In genomic region chr19:38499532-38499931, GRCh38 we compare ENCODE assay signal across 40 cellular contexts.
"Had no signal": no experiment of that assay in that cellular context is flagged by ENCODE, and none has a peak within 500 bp of the region (broad histone marks: within the 10 kb centered on the region; RNA-seq: fewer than 3 reads in every experiment).

No MANE protein-coding gene starts in this region.

- H3K36me3 Mint-ChIP-seq: activated naive CD4-positive, alpha-beta T cell treated with anti-CD3 and anti-CD28 coated beads, Interleukin-2, amount 10 ng/mL, durations not matched to agents 7 days and 5 days; activated naive CD4-positive, alpha-beta T cell treated with anti-CD3 and anti-CD28 coated beads, Interleukin-2, amount 50 U/mL, for 24 hours; activated naive CD4-positive, alpha-beta T cell treated with anti-CD3 and anti-CD28 coated beads, Interleukin-2, amount 50 U/mL, for 72 hours; activated naive CD8-positive, alpha-beta T cell treated with anti-CD3 and anti-CD28 coated beads for 36 hours; activated naive CD8-positive, alpha-beta T cell treated with anti-CD3 and anti-CD28 coated beads, Interleukin-2, amount 10 ng/mL, durations not matched to agents 7 days and 5 days had no signal

- H3K9me3 ChIP-seq: adrenal gland, ascending aorta, body of pancreas had no signal

- H3K27me3 ChIP-seq: adrenal gland, ascending aorta, body of pancreas, brain microvascular endothelial cell, breast epithelium, cardiac muscle cell had no signal

- H3K9me3 Mint-ChIP-seq: activated naive CD4-positive, alpha-beta T cell treated with anti-CD3 and anti-CD28 coated beads for 36 hours; activated naive CD4-positive, alpha-beta T cell treated with anti-CD3 and anti-CD28 coated beads, Interleukin-2, amount 10 ng/mL, durations not matched to agents 7 days and 5 days; activated naive CD4-positive, alpha-beta T cell treated with anti-CD3 and anti-CD28 coated beads, Interleukin-2, amount 50 U/mL, for 24 hours; activated naive CD4-positive, alpha-beta T cell treated with anti-CD3 and anti-CD28 coated beads, Interleukin-2, amount 50 U/mL, for 72 hours; activated naive CD8-positive, alpha-beta T cell treated with anti-CD3 and anti-CD28 coated beads for 36 hours; activated naive CD8-positive, alpha-beta T cell treated with anti-CD3 and anti-CD28 coated beads, Interleukin-2, amount 10 ng/mL, durations not matched to agents 7 days and 5 days; activated naive CD8-positive, alpha-beta T cell treated with anti-CD3 and anti-CD28 coated beads, Interleukin-2, amount 50 U/mL, for 24 hours; activated T-cell treated with anti-CD3 and anti-CD28 coated beads, Interleukin-2, amount 50 U/mL, for 24 hours; activated T-cell treated with anti-CD3 and anti-CD28 coated beads, Interleukin-2, amount 50 U/mL, for 4 hours; activated T-cell treated with anti-CD3 and anti-CD28 coated beads, Interleukin-2, amount 50 U/mL, for 72 hours; activated T-helper 1 cell treated with anti-CD3 and anti-CD28 coated beads, Interleukin-12 subunit alpha, Interleukin-12 subunit beta, Interleukin-2, Interleukin-4 antibody, amounts not matched to agents 30 ng/mL and 10 ng/mL and 1 ng/mL, durations not matched to agents 14 hours and 24 hours and 36 hours; activated T-helper 17 cell treated with anti-CD3 and anti-CD28 coated beads, Interleukin-2, amount 50 U/mL, for 72 hours; activated T-helper 2 cell treated with anti-CD3 and anti-CD28 coated beads, Interferon-gamma antibody, Interleukin-2, Interleukin-4, amounts not matched to agents 10 μg/mL and 5 μg/mL and 100 μg/mL, durations not matched to agents 14 hours and 24 hours and 36 hours; central memory CD8-positive, alpha-beta T cell had no signal

- H3K4me1 Mint-ChIP-seq: activated naive CD4-positive, alpha-beta T cell treated with anti-CD3 and anti-CD28 coated beads, Interleukin-2, amount 10 ng/mL, durations not matched to agents 7 days and 5 days; activated naive CD4-positive, alpha-beta T cell treated with anti-CD3 and anti-CD28 coated beads, Interleukin-2, amount 50 U/mL, for 24 hours; activated naive CD8-positive, alpha-beta T cell treated with anti-CD3 and anti-CD28 coated beads for 36 hours; activated naive CD8-positive, alpha-beta T cell treated with anti-CD3 and anti-CD28 coated beads, Interleukin-2, amount 10 ng/mL, durations not matched to agents 7 days and 5 days; activated naive CD8-positive, alpha-beta T cell treated with anti-CD3 and anti-CD28 coated beads, Interleukin-2, amount 50 U/mL, for 24 hours; central memory CD8-positive, alpha-beta T cell had no signal

- FAIRE-seq: astrocyte, bronchial epithelial cell had no signal

- ATAC-seq: activated naive CD4-positive, alpha-beta T cell treated with anti-CD3 and anti-CD28 coated beads, Interleukin-2, amount 50 U/mL, for 72 hours; activated naive CD8-positive, alpha-beta T cell treated with anti-CD3 and anti-CD28 coated beads, Interleukin-2, amount 50 U/mL, for 24 hours; activated T-cell treated with anti-CD3 and anti-CD28 coated beads, Interleukin-2, amount 50 U/mL, for 4 hours; activated T-cell treated with anti-CD3 and anti-CD28 coated beads, Interleukin-2, amount 50 U/mL, for 72 hours; activated T-helper 17 cell treated with anti-CD3 and anti-CD28 coated beads, Interleukin-2, amount 50 U/mL, for 72 hours; body of pancreas had no signal

- H3K27me3 Mint-ChIP-seq: activated naive CD4-positive, alpha-beta T cell treated with anti-CD3 and anti-CD28 coated beads, Interleukin-2, amount 50 U/mL, for 24 hours; activated naive CD8-positive, alpha-beta T cell; activated naive CD8-positive, alpha-beta T cell treated with anti-CD3 and anti-CD28 coated beads, Interleukin-2, amount 50 U/mL, for 24 hours; activated T-cell treated with anti-CD3 and anti-CD28 coated beads, Interleukin-2, amount 50 U/mL, for 24 hours; activated T-helper 17 cell treated with anti-CD3 and anti-CD28 coated beads, Interleukin-2, amount 50 U/mL, for 72 hours; central memory CD8-positive, alpha-beta T cell had no signal

- H3K4me3 ChIP-seq: adrenal gland, ascending aorta, body of pancreas, breast epithelium, cardiac muscle cell had no signal

- H3K27ac Mint-ChIP-seq: activated naive CD4-positive, alpha-beta T cell treated with anti-CD3 and anti-CD28 coated beads for 36 hours; activated naive CD4-positive, alpha-beta T cell treated with anti-CD3 and anti-CD28 coated beads, Interleukin-2, amount 10 ng/mL, durations not matched to agents 7 days and 5 days; activated naive CD4-positive, alpha-beta T cell treated with anti-CD3 and anti-CD28 coated beads, Interleukin-2, amount 50 U/mL, for 24 hours; activated naive CD4-positive, alpha-beta T cell treated with anti-CD3 and anti-CD28 coated beads, Interleukin-2, amount 50 U/mL, for 72 hours; activated naive CD8-positive, alpha-beta T cell; activated naive CD8-positive, alpha-beta T cell treated with anti-CD3 and anti-CD28 coated beads for 36 hours; activated naive CD8-positive, alpha-beta T cell treated with anti-CD3 and anti-CD28 coated beads, Interleukin-2, amount 10 ng/mL, durations not matched to agents 7 days and 5 days; activated naive CD8-positive, alpha-beta T cell treated with anti-CD3 and anti-CD28 coated beads, Interleukin-2, amount 50 U/mL, for 24 hours; activated T-cell treated with anti-CD3 and anti-CD28 coated beads, Interleukin-2, amount 50 U/mL, for 24 hours; activated T-cell treated with anti-CD3 and anti-CD28 coated beads, Interleukin-2, amount 50 U/mL, for 72 hours; activated T-helper 1 cell treated with anti-CD3 and anti-CD28 coated beads, Interleukin-12 subunit alpha, Interleukin-12 subunit beta, Interleukin-2, Interleukin-4 antibody, amounts not matched to agents 30 ng/mL and 10 ng/mL and 1 ng/mL, durations not matched to agents 14 hours and 24 hours and 36 hours; activated T-helper 17 cell treated with anti-CD3 and anti-CD28 coated beads, Interleukin-2, amount 50 U/mL, for 72 hours; activated T-helper 2 cell treated with anti-CD3 and anti-CD28 coated beads, Interferon-gamma antibody, Interleukin-2, Interleukin-4, amounts not matched to agents 10 μg/mL and 5 μg/mL and 100 μg/mL, durations not matched to agents 14 hours and 24 hours and 36 hours; brain had no signal

- H3K36me3 ChIP-seq: adrenal gland, ascending aorta, brain microvascular endothelial cell, breast epithelium, cardiac muscle cell had no signal

- H3K4me1 ChIP-seq: adrenal gland, ascending aorta, body of pancreas, breast epithelium had no signal

- DNase-seq: activated effector memory CD4-positive, alpha-beta T cell treated with anti-CD3 and anti-CD28 coated beads, Interleukin-2, amount 50 U/mL, for 16 hours; activated effector memory CD4-positive, alpha-beta T cell treated with Interleukin-2 at 50 U/mL for 16 hours; activated gamma-delta T cell; activated gamma-delta T cell treated with Interleukin-2 at 50 U/mL for 16 hours; activated naive CD4-positive, alpha-beta T cell; activated naive CD4-positive, alpha-beta T cell treated with anti-CD3 and anti-CD28 coated beads for 36 hours; activated naive CD4-positive, alpha-beta T cell treated with anti-CD3 and anti-CD28 coated beads, Interleukin-2, amount 10 ng/mL, durations not matched to agents 7 days and 5 days; activated naive CD4-positive, alpha-beta T cell treated with anti-CD3 and anti-CD28 coated beads, Interleukin-2, amount 50 U/mL, for 16 hours; activated naive CD4-positive, alpha-beta T cell treated with Interleukin-2 at 50 U/mL for 16 hours; activated naive CD8-positive, alpha-beta T cell treated with anti-CD3 and anti-CD28 coated beads for 36 hours; activated naive CD8-positive, alpha-beta T cell treated with anti-CD3 and anti-CD28 coated beads, Interleukin-2, amount 10 ng/mL, durations not matched to agents 7 days and 5 days; activated naive CD8-positive, alpha-beta T cell treated with anti-CD3 and anti-CD28 coated beads, Interleukin-2, amount 50 U/mL, for 24 hours; activated T-cell treated with anti-CD3 and anti-CD28 coated beads, Interleukin-2, amount 50 U/mL, for 1 hour; activated T-cell treated with anti-CD3 and anti-CD28 coated beads, Interleukin-2, amount 50 U/mL, for 24 hours; activated T-cell treated with anti-CD3 and anti-CD28 coated beads, Interleukin-2, amount 50 U/mL, for 4 hours; activated T-cell treated with anti-CD3 and anti-CD28 coated beads, Interleukin-2, amount 50 U/mL, for 48 hours; activated T-cell treated with anti-CD3 and anti-CD28 coated beads, Interleukin-2, amount 50 U/mL, for 72 hours; adrenal gland; amniotic stem cell; amygdala; anterior cingulate cortex; aorta; body of pancreas; brain microvascular endothelial cell; caudate nucleus; central memory CD4-positive, alpha-beta T cell; cerebellar nuclear complex had no signal

- H3K4me3 Mint-ChIP-seq: activated naive CD4-positive, alpha-beta T cell treated with anti-CD3 and anti-CD28 coated beads for 36 hours; activated naive CD4-positive, alpha-beta T cell treated with anti-CD3 and anti-CD28 coated beads, Interleukin-2, amount 10 ng/mL, durations not matched to agents 7 days and 5 days; activated naive CD4-positive, alpha-beta T cell treated with anti-CD3 and anti-CD28 coated beads, Interleukin-2, amount 50 U/mL, for 24 hours; activated naive CD8-positive, alpha-beta T cell; activated naive CD8-positive, alpha-beta T cell treated with anti-CD3 and anti-CD28 coated beads for 36 hours; activated naive CD8-positive, alpha-beta T cell treated with anti-CD3 and anti-CD28 coated beads, Interleukin-2, amount 10 ng/mL, durations not matched to agents 7 days and 5 days; activated naive CD8-positive, alpha-beta T cell treated with anti-CD3 and anti-CD28 coated beads, Interleukin-2, amount 50 U/mL, for 24 hours; activated T-cell treated with anti-CD3 and anti-CD28 coated beads, Interleukin-2, amount 50 U/mL, for 24 hours; activated T-cell treated with anti-CD3 and anti-CD28 coated beads, Interleukin-2, amount 50 U/mL, for 4 hours; activated T-cell treated with anti-CD3 and anti-CD28 coated beads, Interleukin-2, amount 50 U/mL, for 72 hours; activated T-helper 1 cell treated with anti-CD3 and anti-CD28 coated beads, Interleukin-12 subunit alpha, Interleukin-12 subunit beta, Interleukin-2, Interleukin-4 antibody, amounts not matched to agents 30 ng/mL and 10 ng/mL and 1 ng/mL, durations not matched to agents 14 hours and 24 hours and 36 hours; activated T-helper 17 cell treated with anti-CD3 and anti-CD28 coated beads, Interleukin-2, amount 50 U/mL, for 72 hours; brain; central memory CD8-positive, alpha-beta T cell had no signal

- H3K27ac ChIP-seq: adrenal gland, ascending aorta, body of pancreas, brain microvascular endothelial cell, breast epithelium, cardiac muscle cell had no signal
